In genomic region chr2:96839875-96840850, GRCh38 we compare ENCODE assay signal across 10 cellular contexts. TPM values are rescaled to one million over a fixed set of nuclear protein-coding genes. Genes with fewer than 3 reads are reported as not detected.
DNase-seq lines count a peak whose midpoint lies in the region; ATAC-seq and TF ChIP-seq lines count a peak whose summit lies in the region.
"Had no signal": no experiment of that assay in that cellular context is flagged by ENCODE, and none has a peak within 500 bp of the region (broad histone marks: within the 10 kb centered on the region; RNA-seq: fewer than 3 reads in every experiment).

No MANE protein-coding gene starts in this region.

- H3K79me2 ChIP-seq in MM.1S (ENCODE audit: low read length) = peaks cover 3% of the 10 kb centered on the region; the same call in 1 of the 2 replicates

- CTCF ChIA-PET in activated CD8-positive, alpha-beta T cell treated with anti-CD3 and anti-CD28 coated beads, Interleukin-2, amount 10 ng/mL, durations not matched to agents 7 days and 5 days (lab: Charles Lee) = interaction anchor here (0.8 to 2.6 kb wide), 5 partner anchors 18 to 123 kb away, joined by 3 to 10 read pairs (median 4); partner anchors contain the start of genes ANKRD39 and CNNM3
- CTCF ChIA-PET in activated CD8-positive, alpha-beta T cell treated with anti-CD3 and anti-CD28 coated beads for 36 hours (lab: Charles Lee) = interaction anchor here (0.9 to 2.0 kb wide), 4 partner anchors 17 to 111 kb away, joined by 3 to 9 read pairs (median 4); partner anchors contain the start of genes ANKRD39 and CNNM3

- H3K9me3 Mint-ChIP-seq in activated CD8-positive, alpha-beta T cell treated with anti-CD3 and anti-CD28 coated beads, Interleukin-2, amount 10 ng/mL, durations not matched to agents 7 days and 5 days (ENCODE audit: insufficient read depth) = no peaks in the 10 kb centered on the region
- H3K9me3 Mint-ChIP-seq in activated CD8-positive, alpha-beta T cell treated with anti-CD3 and anti-CD28 coated beads for 36 hours = no peaks in the 10 kb centered on the region
- H3K9me3 Mint-ChIP-seq: nephron progenitor cell had no signal

- H3K27me3 ChIP-seq in MM.1S (replicated peaks; ENCODE audit: insufficient read depth, low read length) (no peaks in the 10 kb centered on the region), gastroesophageal sphincter (no peaks in the 10 kb centered on the region), skeletal muscle tissue (ENCODE audit: control insufficient read depth in 3 of 3, insufficient read depth in 3 of 3, low read length in 3 of 3) (no peaks in the 10 kb centered on the region)

- no peak for ATAC-seq in activated CD8-positive, alpha-beta T cell treated with anti-CD3 and anti-CD28 coated beads, Interleukin-2, amount 10 ng/mL, durations not matched to agents 7 days and 5 days
- ATAC-seq in activated CD8-positive, alpha-beta T cell treated with anti-CD3 and anti-CD28 coated beads for 36 hours = no peak
- ATAC-seq in gastroesophageal sphincter (peak; percentile 4), GM21381 (IDR thresholded peaks at IDR 0.05; ENCODE audit: unreplicated experiment) (no peak), HG03095 (IDR thresholded peaks at IDR 0.05; ENCODE audit: unreplicated experiment) (no peak)

- H3K36me3 Mint-ChIP-seq in activated CD8-positive, alpha-beta T cell treated with anti-CD3 and anti-CD28 coated beads, Interleukin-2, amount 10 ng/mL, durations not matched to agents 7 days and 5 days (ENCODE audit: low read depth) = peaks cover 35% of the 10 kb centered on the region
- H3K36me3 Mint-ChIP-seq in activated CD8-positive, alpha-beta T cell treated with anti-CD3 and anti-CD28 coated beads for 36 hours (ENCODE audit: low read depth) = peaks cover 3% of the 10 kb centered on the region

- peak overlapping the region; percentile 5 for H3K4me3 Mint-ChIP-seq in activated CD8-positive, alpha-beta T cell treated with anti-CD3 and anti-CD28 coated beads, Interleukin-2, amount 10 ng/mL, durations not matched to agents 7 days and 5 days
- no peak overlapping the region for H3K4me3 Mint-ChIP-seq in activated CD8-positive, alpha-beta T cell treated with anti-CD3 and anti-CD28 coated beads for 36 hours
- H3K4me3 Mint-ChIP-seq: nephron progenitor cell had no signal

- TF ChIP-seq CTCF in activated CD8-positive, alpha-beta T cell treated with anti-CD3 and anti-CD28 coated beads for 36 hours (IDR thresholded peaks at IDR 0.05) = no peak
- no peak for TF ChIP-seq CTCF in MM.1S (IDR thresholded peaks at IDR 0.05; ENCODE audit: low read length)
- no peak for TF ChIP-seq CTCF in gastroesophageal sphincter (IDR thresholded peaks at IDR 0.05)

- DNase-seq in activated CD8-positive, alpha-beta T cell treated with anti-CD3 and anti-CD28 coated beads, Interleukin-2, amount 10 ng/mL, durations not matched to agents 7 days and 5 days = no peak
- DNase-seq in activated CD8-positive, alpha-beta T cell treated with anti-CD3 and anti-CD28 coated beads for 36 hours = no peak
- DNase-seq in MM.1S (no peak), posterior vena cava (ENCODE audit: low spot score) (no peak)
- DNase-seq: nephron progenitor cell had no signal

- no peaks in the 10 kb centered on the region for H3K9me3 ChIP-seq in MM.1S (replicated peaks; ENCODE audit: insufficient read depth, low read length)
- H3K9me3 ChIP-seq in gastroesophageal sphincter = no peaks in the 10 kb centered on the region
- no peaks in the 10 kb centered on the region for H3K9me3 ChIP-seq in skeletal muscle tissue (ENCODE audit: control insufficient read depth in 3 of 3, low read length in 3 of 3)
- H3K9me3 ChIP-seq: HAP-1 had no signal

- intact Hi-C loops in activated CD8-positive, alpha-beta T cell treated with anti-CD3 and anti-CD28 coated beads for 36 hours (cut with micrococcal nuclease) = no loop called here
- intact Hi-C loops in posterior vena cava (cut with DNase I) = no loop called here

- H3K4me1 Mint-ChIP-seq in activated CD8-positive, alpha-beta T cell treated with anti-CD3 and anti-CD28 coated beads, Interleukin-2, amount 10 ng/mL, durations not matched to agents 7 days and 5 days (ENCODE audit: low read depth) = peaks cover 33% of the 10 kb centered on the region
- peaks cover 18% of the 10 kb centered on the region for H3K4me1 Mint-ChIP-seq in activated CD8-positive, alpha-beta T cell treated with anti-CD3 and anti-CD28 coated beads for 36 hours (ENCODE audit: low read depth)

- H3K9ac ChIP-seq in MM.1S (ENCODE audit: low read length) (peak overlapping the region; percentile 46; the same call in 1 of the 2 replicates), skeletal muscle tissue (ENCODE audit: low read depth in 1 of 3, low read length in 3 of 3) (peak overlapping the region; percentile 74 to 93 (median 76))

- POLR2A ChIA-PET in activated CD8-positive, alpha-beta T cell treated with anti-CD3 and anti-CD28 coated beads, Interleukin-2, amount 10 ng/mL, durations not matched to agents 7 days and 5 days (lab: Charles Lee) = interaction anchor here (0.6 to 2.3 kb wide), 4 partner anchors 8 to 123 kb away, joined by 3 to 12 read pairs (median 3); partner anchors contain the start of gene ANKRD39
- POLR2A ChIA-PET in activated CD8-positive, alpha-beta T cell treated with anti-CD3 and anti-CD28 coated beads for 36 hours (lab: Charles Lee) = interaction anchor here (0.5 to 1.6 kb wide), 8 partner anchors 9 to 857 kb away, joined by 3 to 8 read pairs (median 3); partner anchors contain the start of genes ANKRD39 and CNNM3

- TF ChIP-seq POLR2A in gastroesophageal sphincter (IDR thresholded peaks at IDR 0.05) = no peak

- no peak overlapping the region; the same call in 1 of the 2 replicates for H2AFZ ChIP-seq in MM.1S (ENCODE audit: low read length)

- H3K4me1 ChIP-seq in MM.1S (ENCODE audit: low read length) (peaks cover 22% of the 10 kb centered on the region), gastroesophageal sphincter (peaks cover 0 to 19% (median 0%) of the 10 kb centered on the region in 3 donors), skeletal muscle tissue (ENCODE audit: control insufficient read depth in 3 of 3, insufficient read depth in 3 of 3, low read length in 3 of 3) (peaks cover 25 to 47% (median 38%) of the 10 kb centered on the region in 3 donors)
- H3K4me1 ChIP-seq: HAP-1 had no signal

- WGBS in gastroesophageal sphincter (ENCODE audit: low coverage in 1 of 2), 2 donors = 87% methylated on average over 3 of the region's 37 CpGs; no CpG with 5 or more reads in 1 of the 2 donors

- H3K27ac Mint-ChIP-seq in activated CD8-positive, alpha-beta T cell treated with anti-CD3 and anti-CD28 coated beads, Interleukin-2, amount 10 ng/mL, durations not matched to agents 7 days and 5 days = peak overlapping the region; percentile 72
- H3K27ac Mint-ChIP-seq in activated CD8-positive, alpha-beta T cell treated with anti-CD3 and anti-CD28 coated beads for 36 hours = no peak overlapping the region
- H3K27ac Mint-ChIP-seq: nephron progenitor cell had no signal

- H3K9me2 ChIP-seq in MM.1S (replicated peaks; ENCODE audit: insufficient read depth, low read length) = no peaks in the 10 kb centered on the region

- H3K27me3 Mint-ChIP-seq in activated CD8-positive, alpha-beta T cell treated with anti-CD3 and anti-CD28 coated beads, Interleukin-2, amount 10 ng/mL, durations not matched to agents 7 days and 5 days (ENCODE audit: low read depth) = no peaks in the 10 kb centered on the region
- no peaks in the 10 kb centered on the region for H3K27me3 Mint-ChIP-seq in activated CD8-positive, alpha-beta T cell treated with anti-CD3 and anti-CD28 coated beads for 36 hours

- H4K20me1 ChIP-seq in MM.1S (ENCODE audit: insufficient read depth, low read length) = no peaks in the 10 kb centered on the region

- H3K4me3 ChIP-seq in MM.1S (ENCODE audit: low read length) (no peak overlapping the region), gastroesophageal sphincter (no peak overlapping the region), skeletal muscle tissue (ENCODE audit: low read length in 3 of 3) (peak overlapping the region; percentile 58 to 87 (median 59))
- H3K4me3 ChIP-seq: HAP-1 had no signal

- no peak for TF ChIP-seq EP300 in gastroesophageal sphincter (IDR thresholded peaks at IDR 0.05)

- no peaks in the 10 kb centered on the region for H3K36me3 ChIP-seq in MM.1S (replicated peaks; ENCODE audit: insufficient read depth, low read length)
- H3K36me3 ChIP-seq in gastroesophageal sphincter = peaks cover 0 to 61% of the 10 kb centered on the region in 2 donors
- H3K36me3 ChIP-seq in skeletal muscle tissue (ENCODE audit: control insufficient read depth in 3 of 3, insufficient read depth in 3 of 3, low read length in 3 of 3) = peaks cover 39 to 51% (median 42%) of the 10 kb centered on the region in 3 donors

- peaks cover 19% of the 10 kb centered on the region; the same call in 1 of the 2 replicates for H3F3A ChIP-seq in MM.1S (ENCODE audit: insufficient read depth, low read length)

- peak overlapping the region; percentile 49 for H3K4me2 ChIP-seq in MM.1S (ENCODE audit: low read depth, low read length)

- H3K27ac ChIP-seq in MM.1S (ENCODE audit: low read length) = peak overlapping the region; percentile 64; the same call in 1 of the 2 replicates
- no peak overlapping the region for H3K27ac ChIP-seq in gastroesophageal sphincter
- H3K27ac ChIP-seq in skeletal muscle tissue (ENCODE audit: low read depth, low read length) = peak overlapping the region; percentile 87

RNA-seq across cellular contexts. Expression of gene ANKRD23, which starts 3.7 kb away (rescaled TPM):
- 10 to 100 TPM; 12.6 to 17.2 TPM for total RNA-seq in activated CD8-positive, alpha-beta T cell treated with anti-CD3 and anti-CD28 coated beads, Interleukin-2, amount 10 ng/mL, durations not matched to agents 7 days and 5 days
- total RNA-seq in activated CD8-positive, alpha-beta T cell treated with anti-CD3 and anti-CD28 coated beads for 36 hours = 1 to 10 TPM; 5.3 to 5.7 TPM
- total RNA-seq in gastroesophageal sphincter = 1 to 10 TPM; 1.2 to 4.9 (median 3.1) TPM
- total RNA-seq in skeletal muscle tissue = 5.2 TPM
- total RNA-seq in posterior vena cava = 1 to 10 TPM; 2.9 to 4.3 TPM

RNA-seq across cellular contexts. Expression of gene ANKRD39, which starts 17.7 kb away (rescaled TPM):
- total RNA-seq in activated CD8-positive, alpha-beta T cell treated with anti-CD3 and anti-CD28 coated beads, Interleukin-2, amount 10 ng/mL, durations not matched to agents 7 days and 5 days = 10 to 100 TPM; 35.4 to 36.7 TPM
- total RNA-seq in activated CD8-positive, alpha-beta T cell treated with anti-CD3 and anti-CD28 coated beads for 36 hours = 10 to 100 TPM; 22.6 TPM
- total RNA-seq in gastroesophageal sphincter (10 to 100 TPM; 13.3 to 20.4 (median 17.1) TPM), skeletal muscle tissue (3.7 TPM), posterior vena cava (10 to 100 TPM; 12.1 to 12.4 TPM)

RNA-seq across cellular contexts. Expression of gene CNNM3, which starts 24.1 kb away (rescaled TPM):
- 10 to 100 TPM; 28.1 to 29.9 TPM for total RNA-seq in activated CD8-positive, alpha-beta T cell treated with anti-CD3 and anti-CD28 coated beads, Interleukin-2, amount 10 ng/mL, durations not matched to agents 7 days and 5 days
- 10 to 100 TPM; 15.8 to 19.3 TPM for total RNA-seq in activated CD8-positive, alpha-beta T cell treated with anti-CD3 and anti-CD28 coated beads for 36 hours
- 10 to 100 TPM; 10.4 to 21.6 (median 18.9) TPM for total RNA-seq in gastroesophageal sphincter
- total RNA-seq in skeletal muscle tissue = 4.2 TPM
- total RNA-seq in posterior vena cava = 1 to 10 TPM; 6.2 to 8.0 TPM

RNA-seq across cellular contexts. Expression of gene SEMA4C, which starts 29.7 kb away (rescaled TPM):
- total RNA-seq in activated CD8-positive, alpha-beta T cell treated with anti-CD3 and anti-CD28 coated beads, Interleukin-2, amount 10 ng/mL, durations not matched to agents 7 days and 5 days = 10 to 100 TPM; 21.0 to 24.5 TPM
- 10 to 100 TPM; 10.4 to 12.4 TPM for total RNA-seq in activated CD8-positive, alpha-beta T cell treated with anti-CD3 and anti-CD28 coated beads for 36 hours
- 10 to 100 TPM; 58.7 to 66.6 (median 62.8) TPM for total RNA-seq in gastroesophageal sphincter
- 29.7 TPM for total RNA-seq in skeletal muscle tissue
- 10 to 100 TPM; 35.0 to 41.6 TPM for total RNA-seq in posterior vena cava

Comparison
In these comparisons a context has a peak if more than half of its experiments do, and no peak if none do; other contexts are left out.
1. H3K27ac ChIP-seq: peak in MM.1S (single experiment) and skeletal muscle tissue (single experiment); none in gastroesophageal sphincter (0 of 4).
2. H3K4me3 ChIP-seq: peak in skeletal muscle tissue (3 of 3); none in MM.1S (single experiment) and gastroesophageal sphincter (0 of 2).